Comparison of ENCODE assay signal across 14 cellular contexts in genomic region chr21:27532081-27532480, GRCh38.
A peak's percentile ranks its signal among the peaks of the same experiment; 100 is the strongest.
DNase-seq lines count a peak whose midpoint lies in the region; ATAC-seq, FAIRE-seq and TF ChIP-seq lines count a peak whose summit lies in the region.
"Had no signal": no experiment of that assay in that cellular context is flagged by ENCODE, and none has a peak within 500 bp of the region (broad histone marks: within the 10 kb centered on the region; RNA-seq: fewer than 3 reads in every experiment).

No MANE protein-coding gene starts in this region.

- H3K4me2 ChIP-seq in A549: no peak overlapping the region
- H3K4me2 ChIP-seq: GM23338 had no signal

- TF ChIP-seq CTCF in A549 (IDR thresholded peaks at IDR 0.05) (no peak), foreskin keratinocyte (conservative IDR thresholded peaks at IDR 0.05) (no peak)

- FAIRE-seq in A549 (lab: Jason Lieb, UNC): no peak

- no peak for TF ChIP-seq EP300 in A549 (IDR thresholded peaks at IDR 0.05)

- no peak for TF ChIP-seq RAD21 in A549 (conservative IDR thresholded peaks at IDR 0.05 in 1 of 2, IDR thresholded peaks at IDR 0.05 in 1 of 2)

- DNase-seq in A549 (ENCODE audit: low read depth in 1 of 2, low spot score in 1 of 2): peak; percentile 0
- peak; percentile 61 for DNase-seq in HS-5 (ENCODE audit: low read depth)
- DNase-seq in foreskin keratinocyte: peak; percentile 22 to 46
- no peak for DNase-seq in NCI-H69 (lab: John Stamatoyannopoulos, UW)
- no peak for DNase-seq in globus pallidus (ENCODE audit: low spot score)
- DNase-seq in effector memory CD4-positive, alpha-beta T cell: no peak
- DNase-seq: activated CD4-positive, alpha-beta T cell treated with anti-CD3 and anti-CD28 coated beads for 1 hour; activated naive CD8-positive, alpha-beta T cell treated with anti-CD3 and anti-CD28 coated beads for 36 hours; spleen; substantia nigra had no signal

- no peak overlapping the region for H3K4me3 ChIP-seq in A549
- H3K4me3 ChIP-seq in effector memory CD4-positive, alpha-beta T cell (ENCODE audit: insufficient read depth, low read depth, low read length, poor library complexity, severe bottlenecking): no peak overlapping the region
- H3K4me3 ChIP-seq: GM23338, spleen had no signal

- ATAC-seq in A549 (no peak), SK-N-SH treated with all-trans-retinoic acid at 6 μM for 48 hours (peak; percentile 54), foreskin keratinocyte (peak; percentile 46), HG03521 (IDR thresholded peaks at IDR 0.05; ENCODE audit: unreplicated experiment) (no peak)
- ATAC-seq: GM23338 had no signal

- H3K4me1 ChIP-seq in A549: no peaks in the 10 kb centered on the region
- H3K4me1 ChIP-seq in foreskin keratinocyte: peaks cover 3% of the 10 kb centered on the region
- no peaks in the 10 kb centered on the region for H3K4me1 ChIP-seq in effector memory CD4-positive, alpha-beta T cell (ENCODE audit: control insufficient read depth, insufficient read depth, low read length, poor library complexity, severe bottlenecking)
- H3K4me1 ChIP-seq: spleen had no signal

- WGBS in A549 (ENCODE audit: missing lambda C conversion rate): 10% methylated on average over 6 of the region's 6 CpGs

- H3K27ac ChIP-seq in A549: no peak overlapping the region
- H3K27ac ChIP-seq in foreskin keratinocyte: no peak overlapping the region
- no peak overlapping the region for H3K27ac ChIP-seq in effector memory CD4-positive, alpha-beta T cell (ENCODE audit: insufficient read depth, low read length, poor library complexity, severe bottlenecking)
- H3K27ac ChIP-seq: neutrophil, spleen had no signal

- CTCF ChIA-PET in A549 (lab: Yijun Ruan, JAX): no interaction called here

- no peaks in the 10 kb centered on the region for H3K36me3 ChIP-seq in effector memory CD4-positive, alpha-beta T cell (ENCODE audit: control insufficient read depth, insufficient read depth, low read length)
- H3K36me3 ChIP-seq: neutrophil, spleen had no signal

- TF ChIP-seq POLR2A in A549 (IDR thresholded peaks at IDR 0.05; ENCODE audit: low read length): no peak

- H3K9me3 ChIP-seq in A549: no peaks in the 10 kb centered on the region
- H3K9me3 ChIP-seq in effector memory CD4-positive, alpha-beta T cell (ENCODE audit: control insufficient read depth, low read length): no peaks in the 10 kb centered on the region
- H3K9me3 ChIP-seq: neutrophil, spleen had no signal

- POLR2A ChIA-PET in A549 (lab: Yijun Ruan, JAX): no interaction called here

- H3K27me3 ChIP-seq in foreskin keratinocyte: no peaks in the 10 kb centered on the region
- H3K27me3 ChIP-seq in effector memory CD4-positive, alpha-beta T cell (replicated peaks; ENCODE audit: control insufficient read depth, insufficient read depth, low read length, poor library complexity, severe bottlenecking): no peaks in the 10 kb centered on the region
- H3K27me3 ChIP-seq: neutrophil, spleen had no signal

TF ChIP-seq in A549, 52 proteins besides CTCF, POLR2A, EP300 and RAD21 (continues in another document):
- TF ChIP-seq EHMT2 (IDR thresholded peaks at IDR 0.05; ENCODE audit: low read depth): no peak
- no peak for TF ChIP-seq REST (IDR thresholded peaks at IDR 0.05)
- TF ChIP-seq NR3C1 (IDR thresholded peaks at IDR 0.05): no peak
- TF ChIP-seq SREBF2 (IDR thresholded peaks at IDR 0.05): no peak
- no peak for TF ChIP-seq NFE2L2 (conservative IDR thresholded peaks at IDR 0.05; ENCODE audit: low read length)
- TF ChIP-seq E2F6 (IDR thresholded peaks at IDR 0.05; ENCODE audit: borderline replicate concordance, low read depth): no peak
- TF ChIP-seq RARB (CRISPR knock-in tag; IDR thresholded peaks at IDR 0.05): no peak
- TF ChIP-seq JUNB (IDR thresholded peaks at IDR 0.05): no peak
- TF ChIP-seq ZC3H11A (IDR thresholded peaks at IDR 0.05): no peak
- no peak for TF ChIP-seq HES2 (IDR thresholded peaks at IDR 0.05)

TF ChIP-seq in SK-N-SH treated with all-trans-retinoic acid at 6 μM for 48 hours, 23 proteins besides CTCF, POLR2A, EP300 and RAD21:
- TF ChIP-seq POU6F1 (CRISPR knock-in tag; IDR thresholded peaks at IDR 0.05; ENCODE audit: borderline replicate concordance, low read depth) (no peak), RARB (CRISPR knock-in tag; IDR thresholded peaks at IDR 0.05) (no peak), ESRRG (CRISPR knock-in tag; IDR thresholded peaks at IDR 0.05) (no peak), GLIS3 (CRISPR knock-in tag; IDR thresholded peaks at IDR 0.05) (no peak), SNAI2 (CRISPR knock-in tag; IDR thresholded peaks at IDR 0.05) (no peak), ZFP30 (CRISPR knock-in tag; IDR thresholded peaks at IDR 0.05) (no peak), CSDC2 (CRISPR knock-in tag; IDR thresholded peaks at IDR 0.05) (no peak), OSR1 (CRISPR knock-in tag; IDR thresholded peaks at IDR 0.05) (no peak), ZNF8 (CRISPR knock-in tag; IDR thresholded peaks at IDR 0.05) (no peak), PATZ1 (CRISPR knock-in tag; IDR thresholded peaks at IDR 0.05; ENCODE audit: borderline replicate concordance) (no peak), TSHZ2 (CRISPR knock-in tag; IDR thresholded peaks at IDR 0.05) (no peak)

Comparison
In these comparisons a context has a peak if more than half of its experiments do, and no peak if none do; other contexts are left out.
1. ATAC-seq: peak in SK-N-SH treated with all-trans-retinoic acid at 6 μM for 48 hours (single experiment) and foreskin keratinocyte (single experiment); none in A549 (0 of 2) and HG03521 (single experiment).
2. DNase-seq: peak in A549 (2 of 2), HS-5 (single experiment) and foreskin keratinocyte (2 of 2); none in NCI-H69 (single experiment), globus pallidus (single experiment) and effector memory CD4-positive, alpha-beta T cell (0 of 3).